In the genomic region with DNA sequence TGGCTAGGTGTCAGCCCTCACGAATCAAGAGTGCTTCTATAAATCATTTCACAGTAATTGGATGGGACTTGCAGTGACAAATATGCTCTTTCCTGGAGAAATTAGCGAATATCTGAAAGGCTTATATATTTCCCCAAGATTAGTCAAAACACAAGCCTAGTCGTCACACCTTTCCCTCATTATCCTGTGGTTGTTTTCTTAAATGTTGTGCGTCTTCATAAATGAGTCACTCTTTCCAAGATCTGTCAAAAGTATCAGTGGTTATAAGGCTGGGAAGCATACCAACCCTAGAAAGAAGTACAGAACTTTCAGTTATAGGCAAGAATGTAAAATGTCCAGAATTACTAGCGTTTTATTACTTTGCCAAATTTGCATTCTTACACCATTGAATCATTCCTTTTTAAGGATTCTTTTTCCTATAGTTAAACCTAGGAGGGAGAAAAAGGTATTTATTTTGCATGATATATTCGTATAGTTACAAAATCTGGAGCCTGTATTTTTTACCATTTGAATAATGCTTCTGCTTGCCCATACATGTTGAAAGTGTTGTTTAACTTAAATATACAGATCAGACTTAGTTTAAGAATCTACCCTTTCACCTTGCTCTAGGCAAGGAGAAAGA, we compare ENCODE assay signal across 10 cellular contexts. TPM values are rescaled to one million over a fixed set of nuclear protein-coding genes. Genes with fewer than 3 reads are reported as not detected.
A peak's percentile ranks its signal among the peaks of the same experiment; 100 is the strongest.
DNase-seq lines count a peak whose midpoint lies in the region; FAIRE-seq and TF ChIP-seq lines count a peak whose summit lies in the region.
"Had no signal": no experiment of that assay in that cellular context is flagged by ENCODE, and none has a peak within 500 bp of the region (broad histone marks: within the 10 kb centered on the region; RNA-seq: fewer than 3 reads in every experiment).

No MANE protein-coding gene starts in this region.

- H3K4me3 Mint-ChIP-seq in T-helper 2 cell treated with Interferon-gamma antibody and Interleukin-4, amounts not matched to agents 5 μg/mL and 100 μg/mL, for 36 hours = no peak overlapping the region
- H3K4me3 Mint-ChIP-seq: activated CD4-positive, alpha-beta T cell treated with anti-CD3 and anti-CD28 coated beads, Interleukin-2, amount 10 ng/mL, durations not matched to agents 7 days and 5 days had no signal

- no peak overlapping the region for H3K27ac Mint-ChIP-seq in T-helper 2 cell treated with Interferon-gamma antibody and Interleukin-4, amounts not matched to agents 5 μg/mL and 100 μg/mL, for 36 hours
- H3K27ac Mint-ChIP-seq: activated CD4-positive, alpha-beta T cell treated with anti-CD3 and anti-CD28 coated beads, Interleukin-2, amount 10 ng/mL, durations not matched to agents 7 days and 5 days had no signal

- H3K36me3 Mint-ChIP-seq in T-helper 2 cell treated with Interferon-gamma antibody and Interleukin-4, amounts not matched to agents 5 μg/mL and 100 μg/mL, for 36 hours (ENCODE audit: low read depth) = no peaks in the 10 kb centered on the region

- no peak overlapping the region for H3K4me3 ChIP-seq in retinal pigment epithelial cell (ENCODE audit: low read length)
- H3K4me3 ChIP-seq in small intestine (ENCODE audit: low read depth in 1 of 2, low read length in 2 of 2) = no peak overlapping the region
- no peak overlapping the region for H3K4me3 ChIP-seq in effector memory CD4-positive, alpha-beta T cell (ENCODE audit: insufficient read depth, low read depth, low read length, poor library complexity, severe bottlenecking)

- no peak for FAIRE-seq in small intestine (lab: Jason Lieb, UNC)

- no peak for TF ChIP-seq CTCF in retinal pigment epithelial cell (conservative IDR thresholded peaks at IDR 0.05; ENCODE audit: low read depth, low read length)

- no peaks in the 10 kb centered on the region for H3K27me3 ChIP-seq in small intestine (ENCODE audit: control insufficient read depth in 2 of 2, insufficient read depth in 2 of 2, low read length in 2 of 2)
- peaks cover 5% of the 10 kb centered on the region for H3K27me3 ChIP-seq in effector memory CD4-positive, alpha-beta T cell (replicated peaks; ENCODE audit: control insufficient read depth, insufficient read depth, low read length, poor library complexity, severe bottlenecking)

- peaks cover 0 to 10% of the 10 kb centered on the region in 2 donors for H3K4me1 ChIP-seq in small intestine (ENCODE audit: control insufficient read depth in 2 of 2, insufficient read depth in 1 of 2, low read depth in 1 of 2, low read length in 1 of 2)
- no peaks in the 10 kb centered on the region for H3K4me1 ChIP-seq in effector memory CD4-positive, alpha-beta T cell (ENCODE audit: control insufficient read depth, insufficient read depth, low read length, poor library complexity, severe bottlenecking)

- WGBS in small intestine, 3 donors = 59 to 78% (median 61%) methylated on average over 6 of the region's 6 CpGs

- H3K27me3 Mint-ChIP-seq in T-helper 2 cell treated with Interferon-gamma antibody and Interleukin-4, amounts not matched to agents 5 μg/mL and 100 μg/mL, for 36 hours (ENCODE audit: low read depth) = peaks cover 18% of the 10 kb centered on the region

- H3K36me3 ChIP-seq in small intestine (ENCODE audit: control insufficient read depth in 2 of 2, insufficient read depth in 2 of 2, low read length in 2 of 2) = no peaks in the 10 kb centered on the region
- H3K36me3 ChIP-seq in effector memory CD4-positive, alpha-beta T cell (ENCODE audit: control insufficient read depth, insufficient read depth, low read length) = no peaks in the 10 kb centered on the region

- H3K9me3 Mint-ChIP-seq in T-helper 2 cell treated with Interferon-gamma antibody and Interleukin-4, amounts not matched to agents 5 μg/mL and 100 μg/mL, for 36 hours = no peaks in the 10 kb centered on the region
- H3K9me3 Mint-ChIP-seq: activated CD4-positive, alpha-beta T cell treated with anti-CD3 and anti-CD28 coated beads, Interleukin-2, amount 10 ng/mL, durations not matched to agents 7 days and 5 days had no signal

- H3K4me1 Mint-ChIP-seq in T-helper 2 cell treated with Interferon-gamma antibody and Interleukin-4, amounts not matched to agents 5 μg/mL and 100 μg/mL, for 36 hours (ENCODE audit: low read depth) = peaks cover 5% of the 10 kb centered on the region
- H3K4me1 Mint-ChIP-seq: activated CD4-positive, alpha-beta T cell treated with anti-CD3 and anti-CD28 coated beads, Interleukin-2, amount 10 ng/mL, durations not matched to agents 7 days and 5 days had no signal

- peak overlapping the region; percentile 69 for H3K27ac ChIP-seq in epithelial cell of prostate
- no peak overlapping the region for H3K27ac ChIP-seq in small intestine (ENCODE audit: low read depth in 1 of 2, low read length in 1 of 2)
- H3K27ac ChIP-seq in effector memory CD4-positive, alpha-beta T cell (ENCODE audit: insufficient read depth, low read length, poor library complexity, severe bottlenecking) = no peak overlapping the region

- no peaks in the 10 kb centered on the region for H3K9me3 ChIP-seq in small intestine (ENCODE audit: control insufficient read depth, low read depth)
- H3K9me3 ChIP-seq in effector memory CD4-positive, alpha-beta T cell (ENCODE audit: control insufficient read depth, low read length) = no peaks in the 10 kb centered on the region

- DNase-seq in EL = peak; percentile 92
- peak; percentile 48 for DNase-seq in MV-4-11 (lab: John Stamatoyannopoulos, UW)
- DNase-seq in epithelial cell of prostate (ENCODE audit: low read depth, low spot score) = peak; percentile 60
- peak; percentile 93 for DNase-seq in retinal pigment epithelial cell (ENCODE audit: low read depth)
- no peak for DNase-seq in small intestine
- DNase-seq in effector memory CD4-positive, alpha-beta T cell = no peak
- DNase-seq in AML-193 (lab: John Stamatoyannopoulos, UW) = no peak
- DNase-seq in T-helper 2 cell treated with Interferon-gamma antibody and Interleukin-4, amounts not matched to agents 5 μg/mL and 100 μg/mL, for 36 hours (ENCODE audit: low spot score) = no peak
- DNase-seq: activated CD4-positive, alpha-beta T cell treated with anti-CD3 and anti-CD28 coated beads, Interleukin-2, amount 10 ng/mL, durations not matched to agents 7 days and 5 days; cortex of kidney had no signal

RNA-seq across cellular contexts. Expression of gene TMEM212, which starts 33.6 kb away (rescaled TPM):
- polyA plus RNA-seq in small intestine = not detected

Comparison
In these comparisons a context has a peak if more than half of its experiments do, and no peak if none do; other contexts are left out.
1. DNase-seq: peak in EL (single experiment), MV-4-11 (single experiment), epithelial cell of prostate (single experiment) and retinal pigment epithelial cell (single experiment); none in small intestine (single experiment), effector memory CD4-positive, alpha-beta T cell (0 of 3), AML-193 (0 of 2) and T-helper 2 cell treated with Interferon-gamma antibody and Interleukin-4, amounts not matched to agents 5 μg/mL and 100 μg/mL, for 36 hours (single experiment).